In the genomic region with DNA sequence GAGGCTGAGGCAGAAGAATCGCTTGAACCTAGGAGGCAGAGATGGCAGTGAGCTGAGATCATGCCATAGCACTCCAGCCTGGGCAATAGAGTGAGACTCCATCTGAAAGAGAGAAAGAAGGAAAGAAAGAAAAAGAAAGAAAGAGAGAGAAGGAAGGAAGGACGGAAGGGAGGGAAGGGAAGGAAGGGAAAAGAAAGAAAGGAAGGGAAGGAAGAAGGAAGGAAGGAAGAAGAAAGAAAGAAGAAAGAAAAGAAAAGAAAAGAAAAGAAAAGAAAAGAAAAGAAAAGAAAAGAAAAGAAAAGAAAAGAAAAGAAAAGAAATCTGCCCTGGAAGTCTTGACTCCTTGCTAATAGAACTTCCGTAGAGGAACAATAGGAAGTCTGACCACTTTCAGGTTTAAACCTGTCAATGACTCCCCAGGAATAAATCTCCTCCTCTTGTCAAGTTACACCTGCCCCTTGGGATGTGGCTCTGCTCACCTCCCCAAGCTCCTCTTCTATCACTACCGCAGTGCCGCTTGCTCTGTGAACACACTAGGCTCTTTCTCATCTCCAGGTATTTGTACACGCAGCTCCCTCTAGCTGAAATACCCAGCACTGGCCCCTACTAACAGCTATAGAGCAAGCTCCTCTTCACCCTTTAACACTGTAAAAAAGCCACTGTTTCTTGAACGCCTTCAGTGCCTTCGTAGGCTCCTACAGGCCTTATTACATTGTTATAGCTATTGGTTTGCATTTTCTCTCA, we compare ENCODE assay signal across 14 cellular contexts.
DNase-seq lines count a peak whose midpoint lies in the region; ATAC-seq, FAIRE-seq and TF ChIP-seq lines count a peak whose summit lies in the region.
"Had no signal": no experiment of that assay in that cellular context is flagged by ENCODE, and none has a peak within 500 bp of the region (broad histone marks: within the 10 kb centered on the region; RNA-seq: fewer than 3 reads in every experiment).

No MANE protein-coding gene starts in this region.

- TF ChIP-seq POLR2A in HCT116 (IDR thresholded peaks at IDR 0.05; ENCODE audit: borderline replicate concordance, extremely low read depth, insufficient read depth, insufficient read length) (no peak), body of pancreas (IDR thresholded peaks at IDR 0.05) (no peak)

- POLR2A ChIA-PET in HCT116 (lab: Charles Lee) = no interaction called here

- H3K79me2 ChIP-seq in HCT116 (ENCODE audit: insufficient read depth, low read length) (no peaks in the 10 kb centered on the region), neural progenitor cell (ENCODE audit: low read depth) (no peaks in the 10 kb centered on the region)

- H3K9ac ChIP-seq in HCT116 (ENCODE audit: low read length) (no peak overlapping the region), neural progenitor cell (no peak overlapping the region)

- intact Hi-C loops in HCT116 (cut with micrococcal nuclease) (loop anchor here (5.0 kb wide), 1 partner anchor 790 kb away; no protein-coding TSS in a partner anchor), body of pancreas (cut with DNase I) (no loop called here)

- H3K36me3 ChIP-seq in HCT116 (ENCODE audit: control insufficient read depth in 1 of 2, insufficient read depth in 2 of 2, low read length in 2 of 2) = no peaks in the 10 kb centered on the region
- H3K36me3 ChIP-seq in bronchial epithelial cell (ENCODE audit: control insufficient read depth, insufficient read depth, low read length) = no peaks in the 10 kb centered on the region
- no peaks in the 10 kb centered on the region for H3K36me3 ChIP-seq in neural progenitor cell
- H3K36me3 ChIP-seq in body of pancreas (replicated peaks in 1 of 2; ENCODE audit: insufficient read depth in 1 of 2, low read depth in 2 of 2) = no peaks in the 10 kb centered on the region

- H3K9me3 Mint-ChIP-seq in neural progenitor cell = peaks cover 2% of the 10 kb centered on the region

- no TSS peak for BruUV-seq in HCT116 (replicated peaks; lab: Mats Ljungman, UMichigan)

- no peak overlapping the region for H3K27ac Mint-ChIP-seq in neural progenitor cell
- H3K27ac Mint-ChIP-seq: HFFc6; IgD-negative memory B cell; naive thymus-derived CD4-positive, alpha-beta T cell had no signal

- H3K4me1 Mint-ChIP-seq in neural progenitor cell = peaks cover 12% of the 10 kb centered on the region

- H3K27ac ChIP-seq in HCT116 (ENCODE audit: low read depth, low read length) (no peak overlapping the region), neural progenitor cell (no peak overlapping the region), coronary artery (no peak overlapping the region), body of pancreas (no peak overlapping the region)
- H3K27ac ChIP-seq: testis had no signal

- no peak overlapping the region for H3K4me3 Mint-ChIP-seq in neural progenitor cell
- H3K4me3 Mint-ChIP-seq: HFFc6; naive thymus-derived CD4-positive, alpha-beta T cell had no signal

- peak; percentile 67 for TF ChIP-seq RAD21 in HCT116 (IDR thresholded peaks at IDR 0.05; ENCODE audit: low read depth)

- H3K36me3 Mint-ChIP-seq in neural progenitor cell = no peaks in the 10 kb centered on the region
- H3K36me3 Mint-ChIP-seq: IgD-negative memory B cell had no signal

- H3K27me3 Mint-ChIP-seq in neural progenitor cell (ENCODE audit: insufficient read depth, low read depth) = peaks cover 7% of the 10 kb centered on the region

- H3K9me3 ChIP-seq in HCT116 (ENCODE audit: control insufficient read depth in 1 of 2, insufficient read depth in 1 of 2, low read depth in 1 of 2, low read length in 2 of 2) = peaks cover 0 to 12% of the 10 kb centered on the region in 2 experiments; a peak in 1 of 4 replicates
- H3K9me3 ChIP-seq in neural progenitor cell (ENCODE audit: low read depth) = no peaks in the 10 kb centered on the region
- H3K9me3 ChIP-seq in body of pancreas = no peaks in the 10 kb centered on the region
- H3K9me3 ChIP-seq: testis had no signal

- no peak for FAIRE-seq in bronchial epithelial cell (lab: Jason Lieb, UNC)
- FAIRE-seq: TTC549 had no signal

- peaks cover 6% of the 10 kb centered on the region for H3F3A ChIP-seq in neural progenitor cell (ENCODE audit: low read depth)

- RAD21 ChIA-PET in HCT116 (lab: Charles Lee; ENCODE audit: low non-redundant PET in 1 of 2, low total read pairs in 2 of 2, uncharacterized antibody in 2 of 2, unreplicated experiment in 2 of 2) = interaction anchor here in 1 of 2 experiments (0.6 kb wide), 1 partner anchor 673 kb away, joined by 4 read pairs; no protein-coding TSS in a partner anchor

- CTCF ChIA-PET in HCT116 (lab: Charles Lee) = interaction anchor here (1.0 kb wide), 1 partner anchor 773 kb away, joined by 5 read pairs; a partner anchor contains a TSS

- DNase-seq in HCT116 (ENCODE audit: low read depth, low spot score) (peak; percentile 24), NCI-H510A treated with DMSO at 0.1 percent for 48 hours (lab: John Stamatoyannopoulos, UW) (peak; percentile 73), bronchial epithelial cell (ENCODE audit: low read depth) (peak; percentile 12), neural progenitor cell (ENCODE audit: low spot score) (peak; percentile 67), coronary artery (ENCODE audit: low spot score) (no peak), body of pancreas (no peak), NCI-H128 (lab: John Stamatoyannopoulos, UW; ENCODE audit: unreplicated experiment) (no peak)
- DNase-seq: activated naive CD4-positive, alpha-beta T cell treated with anti-CD3 and anti-CD28 coated beads, Interleukin-2, amount 50 U/mL, for 16 hours; COR-L47; HFFc6; naive thymus-derived CD4-positive, alpha-beta T cell; testis had no signal

- H3K4me2 ChIP-seq in HCT116 (ENCODE audit: low read length) (no peak overlapping the region), neural progenitor cell (no peak overlapping the region)

- peak; percentile 86 for ATAC-seq in HCT116
- ATAC-seq in body of pancreas = no peak
- ATAC-seq: naive thymus-derived CD4-positive, alpha-beta T cell had no signal

- H2AFZ ChIP-seq in HCT116 (ENCODE audit: low read depth, low read length, poor library complexity, severe bottlenecking) = no peak overlapping the region
- no peak overlapping the region for H2AFZ ChIP-seq in neural progenitor cell (replicated peaks)

- peaks cover 10% of the 10 kb centered on the region in 2 experiments; a peak in 2 of 4 replicates for H3K4me1 ChIP-seq in HCT116 (ENCODE audit: control insufficient read depth in 1 of 2, insufficient read depth in 2 of 2, low read length in 2 of 2)
- peaks cover 7% of the 10 kb centered on the region for H3K4me1 ChIP-seq in neural progenitor cell
- H3K4me1 ChIP-seq in body of pancreas = peaks cover 3% of the 10 kb centered on the region
- H3K4me1 ChIP-seq: testis had no signal

- no peaks in the 10 kb centered on the region for H3K27me3 ChIP-seq in HCT116 (ENCODE audit: insufficient read depth, low read length)
- no peaks in the 10 kb centered on the region for H3K27me3 ChIP-seq in bronchial epithelial cell (ENCODE audit: control insufficient read depth, insufficient read depth, low read length)
- H3K27me3 ChIP-seq in neural progenitor cell = peaks cover 14% of the 10 kb centered on the region
- no peaks in the 10 kb centered on the region for H3K27me3 ChIP-seq in body of pancreas
- H3K27me3 ChIP-seq: testis had no signal

- TF ChIP-seq CTCF in HCT116 (IDR thresholded peaks at IDR 0.05 in 2 of 3, conservative IDR thresholded peaks at IDR 0.05 in 1 of 3; ENCODE audit: borderline replicate concordance in 1 of 3, insufficient read depth in 1 of 3, low read depth in 2 of 3, low read length in 2 of 3) (peak; percentile 26 to 59 (median 43); a peak in 5 of 6 replicates), bronchial epithelial cell (IDR thresholded peaks at IDR 0.05; ENCODE audit: insufficient read depth, low read length, severe bottlenecking) (peak; percentile 18), neural progenitor cell (IDR thresholded peaks at IDR 0.05) (peak; percentile 57), coronary artery (IDR thresholded peaks at IDR 0.05) (no peak), body of pancreas (IDR thresholded peaks at IDR 0.05) (no peak)

- H3K9me2 ChIP-seq in HCT116 (ENCODE audit: insufficient read depth) = no peaks in the 10 kb centered on the region

- 78 to 84% methylated on average over 8 of the region's 8 CpGs for WGBS in body of pancreas, 2 donors

- H4K20me1 ChIP-seq in HCT116 (ENCODE audit: insufficient read depth) (no peaks in the 10 kb centered on the region), neural progenitor cell (ENCODE audit: low read depth) (peaks cover 3% of the 10 kb centered on the region)

- H3K4me3 ChIP-seq in HCT116 (replicated peaks in 1 of 2; ENCODE audit: low read depth in 1 of 2, low read length in 2 of 2) = no peak overlapping the region
- H3K4me3 ChIP-seq in bronchial epithelial cell (ENCODE audit: low read depth, low read length) = no peak overlapping the region
- H3K4me3 ChIP-seq in neural progenitor cell = no peak overlapping the region
- H3K4me3 ChIP-seq in coronary artery = no peak overlapping the region
- H3K4me3 ChIP-seq in body of pancreas = no peak overlapping the region

TF ChIP-seq in HCT116, 20 proteins besides CTCF, POLR2A, EP300 and RAD21 (continues in another document):
- TF ChIP-seq, protein P1, sequence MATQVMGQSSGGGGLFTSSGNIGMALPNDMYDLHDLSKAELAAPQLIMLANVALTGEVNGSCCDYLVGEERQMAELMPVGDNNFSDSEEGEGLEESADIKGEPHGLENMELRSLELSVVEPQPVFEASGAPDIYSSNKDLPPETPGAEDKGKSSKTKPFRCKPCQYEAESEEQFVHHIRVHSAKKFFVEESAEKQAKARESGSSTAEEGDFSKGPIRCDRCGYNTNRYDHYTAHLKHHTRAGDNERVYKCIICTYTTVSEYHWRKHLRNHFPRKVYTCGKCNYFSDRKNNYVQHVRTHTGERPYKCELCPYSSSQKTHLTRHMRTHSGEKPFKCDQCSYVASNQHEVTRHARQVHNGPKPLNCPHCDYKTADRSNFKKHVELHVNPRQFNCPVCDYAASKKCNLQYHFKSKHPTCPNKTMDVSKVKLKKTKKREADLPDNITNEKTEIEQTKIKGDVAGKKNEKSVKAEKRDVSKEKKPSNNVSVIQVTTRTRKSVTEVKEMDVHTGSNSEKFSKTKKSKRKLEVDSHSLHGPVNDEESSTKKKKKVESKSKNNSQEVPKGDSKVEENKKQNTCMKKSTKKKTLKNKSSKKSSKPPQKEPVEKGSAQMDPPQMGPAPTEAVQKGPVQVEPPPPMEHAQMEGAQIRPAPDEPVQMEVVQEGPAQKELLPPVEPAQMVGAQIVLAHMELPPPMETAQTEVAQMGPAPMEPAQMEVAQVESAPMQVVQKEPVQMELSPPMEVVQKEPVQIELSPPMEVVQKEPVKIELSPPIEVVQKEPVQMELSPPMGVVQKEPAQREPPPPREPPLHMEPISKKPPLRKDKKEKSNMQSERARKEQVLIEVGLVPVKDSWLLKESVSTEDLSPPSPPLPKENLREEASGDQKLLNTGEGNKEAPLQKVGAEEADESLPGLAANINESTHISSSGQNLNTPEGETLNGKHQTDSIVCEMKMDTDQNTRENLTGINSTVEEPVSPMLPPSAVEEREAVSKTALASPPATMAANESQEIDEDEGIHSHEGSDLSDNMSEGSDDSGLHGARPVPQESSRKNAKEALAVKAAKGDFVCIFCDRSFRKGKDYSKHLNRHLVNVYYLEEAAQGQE (IDR thresholded peaks at IDR 0.05; ENCODE audit: low read depth) = no peak

Comparison
In these comparisons a context has a peak if more than half of its experiments do, and no peak if none do; other contexts are left out.
1. DNase-seq: peak in HCT116 (single experiment), NCI-H510A treated with DMSO at 0.1 percent for 48 hours (single experiment), bronchial epithelial cell (single experiment) and neural progenitor cell (single experiment); none in coronary artery (single experiment), body of pancreas (0 of 4) and NCI-H128 (single experiment).
2. CTCF ChIP-seq: peak in HCT116 (3 of 3), bronchial epithelial cell (single experiment) and neural progenitor cell (single experiment); none in coronary artery (single experiment) and body of pancreas (0 of 7).